ENCODE assay signal across 16 cellular contexts in the genomic region with DNA sequence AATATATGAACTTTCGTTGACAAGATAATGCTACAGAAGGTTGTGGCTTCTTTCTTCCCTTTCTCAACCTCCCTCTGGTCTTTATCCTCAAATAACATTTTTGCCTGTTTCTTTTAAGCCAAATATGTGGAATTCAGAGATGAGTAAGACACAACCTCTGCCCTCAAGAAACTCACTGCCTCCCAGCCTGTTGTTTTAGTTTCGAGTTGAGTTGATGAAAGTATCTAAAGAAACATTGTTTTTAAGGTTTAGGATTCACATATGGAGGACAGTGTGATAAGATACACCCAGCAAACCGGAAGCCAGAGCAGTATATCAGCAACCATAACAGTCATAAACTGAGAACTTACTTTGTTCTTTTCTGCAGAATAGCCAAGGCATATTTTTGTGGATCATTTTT.
DNase-seq lines count a peak whose midpoint lies in the region; ATAC-seq and TF ChIP-seq lines count a peak whose summit lies in the region.
"Had no signal": no experiment of that assay in that cellular context is flagged by ENCODE, and none has a peak within 500 bp of the region (broad histone marks: within the 10 kb centered on the region; RNA-seq: fewer than 3 reads in every experiment).

No MANE protein-coding gene starts in this region.

- H3K27me3 Mint-ChIP-seq in activated T-cell treated with anti-CD3 and anti-CD28 coated beads, Interleukin-2, amount 50 U/mL, for 4 hours (ENCODE audit: low read depth), result no peaks in the 10 kb centered on the region

- ATAC-seq in activated T-cell treated with anti-CD3 and anti-CD28 coated beads, Interleukin-2, amount 50 U/mL, for 4 hours, result peak; percentile 30 to 35
- ATAC-seq in SK-N-SH treated with all-trans-retinoic acid at 6 μM for 48 hours, result peak; percentile 19; the same call in 2 of the 3 replicates
- ATAC-seq in GM21526 (IDR thresholded peaks at IDR 0.05; ENCODE audit: low FRiP score, unreplicated experiment), result no peak
- no peak for ATAC-seq in GM21390 (IDR thresholded peaks at IDR 0.05; ENCODE audit: unreplicated experiment)
- no peak for ATAC-seq in HG02763 (IDR thresholded peaks at IDR 0.05; ENCODE audit: unreplicated experiment)
- ATAC-seq: A549, gastrocnemius medialis had no signal

- no peaks in the 10 kb centered on the region for H3K36me3 Mint-ChIP-seq in activated T-cell treated with anti-CD3 and anti-CD28 coated beads, Interleukin-2, amount 50 U/mL, for 4 hours (ENCODE audit: insufficient read depth)
- H3K36me3 Mint-ChIP-seq: natural killer cell treated with Interleukin-12 subunit alpha and Interleukin-12 subunit beta and Interleukin-15 and Interleukin-18, amount 100 ng/mL, for 72 hours had no signal

- no peaks in the 10 kb centered on the region for H3K9me3 Mint-ChIP-seq in activated T-cell treated with anti-CD3 and anti-CD28 coated beads, Interleukin-2, amount 50 U/mL, for 4 hours
- H3K9me3 Mint-ChIP-seq: natural killer cell treated with Interleukin-12 subunit alpha and Interleukin-12 subunit beta and Interleukin-15 and Interleukin-18, amount 100 ng/mL, for 72 hours had no signal

- H3K4me3 Mint-ChIP-seq in activated T-cell treated with anti-CD3 and anti-CD28 coated beads, Interleukin-2, amount 50 U/mL, for 4 hours, result no peak overlapping the region
- H3K4me3 Mint-ChIP-seq: natural killer cell treated with Interleukin-12 subunit alpha and Interleukin-12 subunit beta and Interleukin-15 and Interleukin-18, amount 100 ng/mL, for 72 hours had no signal

- no peak for DNase-seq in activated T-cell treated with anti-CD3 and anti-CD28 coated beads, Interleukin-2, amount 50 U/mL, for 4 hours
- no peak for DNase-seq in activated T-cell treated with anti-CD3 and anti-CD28 coated beads, Interleukin-2, amount 50 U/mL, for 1 hour
- DNase-seq in fibroblast of peridontal ligament (ENCODE audit: extremely low read depth), result peak; percentile 79
- peak; percentile 44 for DNase-seq in stromal cell of bone marrow (ENCODE audit: low read depth)
- DNase-seq: activated CD4-positive, alpha-beta T cell treated with anti-CD3 and anti-CD28 coated beads for 48 hours; activated gamma-delta T cell; cerebellar nuclear complex; gastrocnemius medialis; NCI-H2107; thyroid gland had no signal

- peaks cover 5% of the 10 kb centered on the region for H3K4me1 Mint-ChIP-seq in activated T-cell treated with anti-CD3 and anti-CD28 coated beads, Interleukin-2, amount 50 U/mL, for 4 hours (ENCODE audit: low read depth)

TF ChIP-seq in SK-N-SH treated with all-trans-retinoic acid at 6 μM for 48 hours, 23 proteins besides CTCF, POLR2A, EP300 and RAD21:
- TF ChIP-seq ZNF565 (CRISPR knock-in tag; conservative IDR thresholded peaks at IDR 0.05; ENCODE audit: low read depth), result no peak
- no peak for TF ChIP-seq ZNF8 (CRISPR knock-in tag; IDR thresholded peaks at IDR 0.05)
- TF ChIP-seq, protein P1, sequence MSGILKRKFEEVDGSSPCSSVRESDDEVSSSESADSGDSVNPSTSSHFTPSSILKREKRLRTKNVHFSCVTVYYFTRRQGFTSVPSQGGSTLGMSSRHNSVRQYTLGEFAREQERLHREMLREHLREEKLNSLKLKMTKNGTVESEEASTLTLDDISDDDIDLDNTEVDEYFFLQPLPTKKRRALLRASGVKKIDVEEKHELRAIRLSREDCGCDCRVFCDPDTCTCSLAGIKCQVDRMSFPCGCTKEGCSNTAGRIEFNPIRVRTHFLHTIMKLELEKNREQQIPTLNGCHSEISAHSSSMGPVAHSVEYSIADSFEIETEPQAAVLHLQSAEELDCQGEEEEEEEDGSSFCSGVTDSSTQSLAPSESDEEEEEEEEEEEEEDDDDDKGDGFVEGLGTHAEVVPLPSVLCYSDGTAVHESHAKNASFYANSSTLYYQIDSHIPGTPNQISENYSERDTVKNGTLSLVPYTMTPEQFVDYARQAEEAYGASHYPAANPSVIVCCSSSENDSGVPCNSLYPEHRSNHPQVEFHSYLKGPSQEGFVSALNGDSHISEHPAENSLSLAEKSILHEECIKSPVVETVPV (CRISPR knock-in tag; IDR thresholded peaks at IDR 0.05), result no peak
- TF ChIP-seq, protein P2, sequence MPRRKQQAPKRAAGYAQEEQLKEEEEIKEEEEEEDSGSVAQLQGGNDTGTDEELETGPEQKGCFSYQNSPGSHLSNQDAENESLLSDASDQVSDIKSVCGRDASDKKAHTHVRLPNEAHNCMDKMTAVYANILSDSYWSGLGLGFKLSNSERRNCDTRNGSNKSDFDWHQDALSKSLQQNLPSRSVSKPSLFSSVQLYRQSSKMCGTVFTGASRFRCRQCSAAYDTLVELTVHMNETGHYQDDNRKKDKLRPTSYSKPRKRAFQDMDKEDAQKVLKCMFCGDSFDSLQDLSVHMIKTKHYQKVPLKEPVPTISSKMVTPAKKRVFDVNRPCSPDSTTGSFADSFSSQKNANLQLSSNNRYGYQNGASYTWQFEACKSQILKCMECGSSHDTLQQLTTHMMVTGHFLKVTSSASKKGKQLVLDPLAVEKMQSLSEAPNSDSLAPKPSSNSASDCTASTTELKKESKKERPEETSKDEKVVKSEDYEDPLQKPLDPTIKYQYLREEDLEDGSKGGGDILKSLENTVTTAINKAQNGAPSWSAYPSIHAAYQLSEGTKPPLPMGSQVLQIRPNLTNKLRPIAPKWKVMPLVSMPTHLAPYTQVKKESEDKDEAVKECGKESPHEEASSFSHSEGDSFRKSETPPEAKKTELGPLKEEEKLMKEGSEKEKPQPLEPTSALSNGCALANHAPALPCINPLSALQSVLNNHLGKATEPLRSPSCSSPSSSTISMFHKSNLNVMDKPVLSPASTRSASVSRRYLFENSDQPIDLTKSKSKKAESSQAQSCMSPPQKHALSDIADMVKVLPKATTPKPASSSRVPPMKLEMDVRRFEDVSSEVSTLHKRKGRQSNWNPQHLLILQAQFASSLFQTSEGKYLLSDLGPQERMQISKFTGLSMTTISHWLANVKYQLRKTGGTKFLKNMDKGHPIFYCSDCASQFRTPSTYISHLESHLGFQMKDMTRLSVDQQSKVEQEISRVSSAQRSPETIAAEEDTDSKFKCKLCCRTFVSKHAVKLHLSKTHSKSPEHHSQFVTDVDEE (CRISPR knock-in tag; IDR thresholded peaks at IDR 0.05), result no peak
- no peak for TF ChIP-seq ZFP30 (CRISPR knock-in tag; IDR thresholded peaks at IDR 0.05)
- TF ChIP-seq TOX (CRISPR knock-in tag; IDR thresholded peaks at IDR 0.05; ENCODE audit: borderline replicate concordance), result no peak
- TF ChIP-seq ARNTL (CRISPR knock-in tag; IDR thresholded peaks at IDR 0.05; ENCODE audit: borderline replicate concordance, low read depth), result no peak

Comparison
In these comparisons a context has a peak if more than half of its experiments do, and no peak if none do; other contexts are left out.
1. ATAC-seq: peak in activated T-cell treated with anti-CD3 and anti-CD28 coated beads, Interleukin-2, amount 50 U/mL, for 4 hours (2 of 2) and SK-N-SH treated with all-trans-retinoic acid at 6 μM for 48 hours (single experiment); none in GM21526 (single experiment), GM21390 (single experiment) and HG02763 (single experiment).
2. DNase-seq: peak in fibroblast of peridontal ligament (single experiment) and stromal cell of bone marrow (single experiment); none in activated T-cell treated with anti-CD3 and anti-CD28 coated beads, Interleukin-2, amount 50 U/mL, for 4 hours (single experiment) and activated T-cell treated with anti-CD3 and anti-CD28 coated beads, Interleukin-2, amount 50 U/mL, for 1 hour (single experiment).